In the genomic region with DNA sequence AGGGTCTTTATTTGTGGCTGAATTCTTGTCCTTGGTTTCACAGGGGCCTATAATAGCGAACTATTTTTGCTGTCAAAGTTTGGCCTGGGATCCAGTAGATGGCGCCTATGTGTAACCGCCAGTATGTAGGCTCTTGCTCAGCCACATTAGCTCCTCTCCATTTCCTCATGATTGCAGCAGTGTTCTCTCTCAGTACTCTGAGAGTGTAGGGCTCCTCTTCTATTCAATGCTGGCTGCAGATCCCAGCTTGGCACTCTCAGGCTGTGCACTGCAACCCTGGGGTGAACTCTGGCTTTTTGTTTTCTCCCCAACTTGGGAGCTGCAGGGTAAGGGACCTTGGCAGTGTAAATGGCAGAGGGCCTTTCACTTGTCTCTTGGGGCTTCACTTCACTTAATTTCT, we compare ENCODE assay signal across 9 cellular contexts.
DNase-seq lines count a peak whose midpoint lies in the region; ATAC-seq and TF ChIP-seq lines count a peak whose summit lies in the region.
"Had no signal": no experiment of that assay in that cellular context is flagged by ENCODE, and none has a peak within 500 bp of the region (broad histone marks: within the 10 kb centered on the region; RNA-seq: fewer than 3 reads in every experiment).

No MANE protein-coding gene starts in this region.

- H3K9ac ChIP-seq in NT2/D1 (ENCODE audit: insufficient read length, low read depth) = no peak overlapping the region

- TF ChIP-seq CTCF in mucosa of descending colon (IDR thresholded peaks at IDR 0.05) (no peak), omental fat pad (IDR thresholded peaks at IDR 0.05) (no peak)

- H3K4me1 ChIP-seq in NT2/D1 (ENCODE audit: insufficient read depth, insufficient read length) (no peaks in the 10 kb centered on the region), mucosa of descending colon (ENCODE audit: low read depth) (no peaks in the 10 kb centered on the region)

- ATAC-seq in GM19035 (IDR thresholded peaks at IDR 0.05; ENCODE audit: unreplicated experiment) (peak; percentile 82), HG03159 (IDR thresholded peaks at IDR 0.05; ENCODE audit: unreplicated experiment) (peak; percentile 72), mucosa of descending colon (peak; percentile 81), omental fat pad (ENCODE audit: low FRiP score) (no peak)

- intact Hi-C loops in mucosa of descending colon (cut with DNase I, micrococcal nuclease) = no loop called here

- no peak overlapping the region for H3K4me3 ChIP-seq in NT2/D1 (ENCODE audit: insufficient read length, low read depth)
- H3K4me3 ChIP-seq in mucosa of descending colon = no peak overlapping the region

- H3K36me3 ChIP-seq in NT2/D1 (ENCODE audit: insufficient read depth, insufficient read length, low read length) = no peaks in the 10 kb centered on the region
- no peaks in the 10 kb centered on the region for H3K36me3 ChIP-seq in mucosa of descending colon (ENCODE audit: low read depth)

- no peaks in the 10 kb centered on the region for H3K27me3 ChIP-seq in NT2/D1 (ENCODE audit: insufficient read depth, insufficient read length)

- DNase-seq in DMS53 (lab: John Stamatoyannopoulos, UW) = peak; percentile 82
- peak; percentile 48 for DNase-seq in NT2/D1 (ENCODE audit: low read depth, low spot score)
- DNase-seq in cerebellum (ENCODE audit: low spot score) = peak; percentile 9
- DNase-seq in mucosa of descending colon = peak in 1 of 3 donors; percentile 56
- no peak for DNase-seq in omental fat pad (ENCODE audit: low spot score)
- DNase-seq in activated gamma-delta T cell (lab: John Stamatoyannopoulos, UW) = no peak
- DNase-seq: right cardiac atrium had no signal

- H3K9me3 ChIP-seq in NT2/D1 (ENCODE audit: insufficient read depth, low read length) (no peaks in the 10 kb centered on the region; the same call in 1 of the 2 replicates), mucosa of descending colon (no peaks in the 10 kb centered on the region)

Comparison
In these comparisons a context has a peak if more than half of its experiments do, and no peak if none do; other contexts are left out.
1. DNase-seq: peak in DMS53 (single experiment), NT2/D1 (single experiment) and cerebellum (single experiment); none in omental fat pad (single experiment) and activated gamma-delta T cell (single experiment).